In the genomic region with DNA sequence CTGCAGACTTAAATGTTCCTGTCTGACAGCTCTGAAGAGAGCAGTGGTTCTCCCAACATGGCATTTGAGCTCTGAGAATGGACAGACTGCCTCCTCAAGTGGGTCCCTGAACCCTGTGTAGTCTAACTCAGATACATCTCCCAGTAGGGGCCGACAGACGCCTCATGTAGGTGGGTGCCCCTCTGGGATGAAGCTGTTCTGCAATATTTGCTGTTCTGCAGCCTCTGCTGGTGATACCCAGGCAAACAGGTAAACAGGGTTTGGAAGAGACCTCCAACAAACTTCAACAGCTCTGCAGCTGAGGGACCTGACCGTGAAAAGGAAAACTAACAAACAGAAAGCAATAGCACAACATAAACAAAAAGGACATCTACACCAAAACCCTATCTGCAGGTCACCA, we compare ENCODE assay signal across 7 cellular contexts. TPM values are rescaled to one million over a fixed set of nuclear protein-coding genes. Genes with fewer than 3 reads are reported as not detected.
DNase-seq lines count a peak whose midpoint lies in the region; ATAC-seq, FAIRE-seq and TF ChIP-seq lines count a peak whose summit lies in the region.
"Not testable (repeated sequence)": the region's sequence is repeated elsewhere in the genome, so short reads cannot be mapped to it uniquely, and the experiment has no call there.

No MANE protein-coding gene starts in this region.

- not testable (repeated sequence) for H3K9ac ChIP-seq in Karpas-422 (ENCODE audit: low read length); HepG2 (ENCODE audit: insufficient read depth, low read depth, low read length)

- H2AFZ ChIP-seq in Karpas-422 (ENCODE audit: low read length), result peak overlapping the region; percentile 69; the same call in 1 of the 2 replicates
- not testable (repeated sequence) for H2AFZ ChIP-seq in HepG2 (ENCODE audit: low read length)

- H3K27me3 Mint-ChIP-seq in CD4-positive, CD25-positive, alpha-beta regulatory T cell, result peaks cover 49% of the 10 kb centered on the region
- H3K27me3 Mint-ChIP-seq in activated CD8-positive, alpha-beta T cell treated with anti-CD3 and anti-CD28 coated beads, Interleukin-2, amount 10 ng/mL, durations not matched to agents 7 days and 5 days (ENCODE audit: low read depth), result peaks cover 36% of the 10 kb centered on the region
- peaks cover 18% of the 10 kb centered on the region for H3K27me3 Mint-ChIP-seq in activated naive CD8-positive, alpha-beta T cell treated with anti-CD3 and anti-CD28 coated beads, Interleukin-2, amount 50 U/mL, for 24 hours

- not testable (repeated sequence) for BruUV-seq in HepG2 (replicated peaks; lab: Mats Ljungman, UMichigan)

- TF ChIP-seq POLR2A in HepG2 (IDR thresholded peaks at IDR 0.05; ENCODE audit: insufficient read depth in 1 of 2, low read depth in 2 of 2, low read length in 2 of 2), result not testable (repeated sequence)

- H3K4me1 Mint-ChIP-seq in CD4-positive, CD25-positive, alpha-beta regulatory T cell, result not testable (repeated sequence)
- peaks cover 21% of the 10 kb centered on the region for H3K4me1 Mint-ChIP-seq in activated CD8-positive, alpha-beta T cell treated with anti-CD3 and anti-CD28 coated beads, Interleukin-2, amount 10 ng/mL, durations not matched to agents 7 days and 5 days (ENCODE audit: low read depth)
- H3K4me1 Mint-ChIP-seq in activated naive CD8-positive, alpha-beta T cell treated with anti-CD3 and anti-CD28 coated beads, Interleukin-2, amount 50 U/mL, for 24 hours, result peaks cover 18% of the 10 kb centered on the region

- POLR2A ChIA-PET in activated CD8-positive, alpha-beta T cell treated with anti-CD3 and anti-CD28 coated beads, Interleukin-2, amount 10 ng/mL, durations not matched to agents 7 days and 5 days (lab: Charles Lee), result not testable (repeated sequence)
- POLR2A ChIA-PET in HepG2 (lab: Yijun Ruan, JAX), result interaction anchor here (3.4 kb wide), 1 partner anchor 13 kb away, joined by 25 read pairs; the partner anchor contains the start of gene HSD17B4

- CTCF ChIA-PET in activated CD8-positive, alpha-beta T cell treated with anti-CD3 and anti-CD28 coated beads, Interleukin-2, amount 10 ng/mL, durations not matched to agents 7 days and 5 days (lab: Charles Lee), result interaction anchor here (3.6 kb wide), 1 partner anchor 451 kb away, joined by 14 read pairs; the partner anchor contains the start of gene DTWD2
- CTCF ChIA-PET in HepG2 (lab: Yijun Ruan, JAX; ENCODE audit: low intra/inter-chr PET ratio, low total read pairs), result not testable (repeated sequence)

- FAIRE-seq in HepG2 (lab: Jason Lieb, UNC), result not testable (repeated sequence)

- intact Hi-C loops in HepG2 (cut with micrococcal nuclease; ENCODE audit: unreplicated experiment), result loop anchor here (2.0 to 5.0 kb wide), 2 partner anchors 13 to 303 kb away; partner anchors contain the start of gene HSD17B4

- in situ Hi-C loops in HepG2 (cut with HindIII; ENCODE audit: extremely low pct_ligation_motif_present, low pct_unique_long_range_greater_than_20kb), result not testable (repeated sequence)

- not testable (repeated sequence) for H3K9me2 ChIP-seq in Karpas-422 (replicated peaks; ENCODE audit: insufficient read depth, low read length)

- not testable (repeated sequence) for H3K79me2 ChIP-seq in Karpas-422 (ENCODE audit: low read length); HepG2 (ENCODE audit: insufficient read depth, low read length)

- H3K27ac ChIP-seq in CD4-positive, CD25-positive, alpha-beta regulatory T cell (ENCODE audit: insufficient read depth, low read length, poor library complexity, severe bottlenecking); Karpas-422 (ENCODE audit: low read length); HepG2 (ENCODE audit: extremely low read length, insufficient read depth, low read length): not testable (repeated sequence)
- peak overlapping the region in 2 of 21 experiments; percentile 12 to 59 for H3K27ac ChIP-seq in skin epidermis

- H3K9me3 Mint-ChIP-seq in CD4-positive, CD25-positive, alpha-beta regulatory T cell; activated CD8-positive, alpha-beta T cell treated with anti-CD3 and anti-CD28 coated beads, Interleukin-2, amount 10 ng/mL, durations not matched to agents 7 days and 5 days (ENCODE audit: insufficient read depth); activated naive CD8-positive, alpha-beta T cell treated with anti-CD3 and anti-CD28 coated beads, Interleukin-2, amount 50 U/mL, for 24 hours: not testable (repeated sequence)

- not testable (repeated sequence) for TF ChIP-seq RAD21 in HepG2 (CRISPR knock-in tag; IDR thresholded peaks at IDR 0.05)

- H3K36me3 Mint-ChIP-seq in CD4-positive, CD25-positive, alpha-beta regulatory T cell; activated CD8-positive, alpha-beta T cell treated with anti-CD3 and anti-CD28 coated beads, Interleukin-2, amount 10 ng/mL, durations not matched to agents 7 days and 5 days (ENCODE audit: low read depth); activated naive CD8-positive, alpha-beta T cell treated with anti-CD3 and anti-CD28 coated beads, Interleukin-2, amount 50 U/mL, for 24 hours (ENCODE audit: low read depth): not testable (repeated sequence)

- H3K9me3 ChIP-seq in CD4-positive, CD25-positive, alpha-beta regulatory T cell (ENCODE audit: control insufficient read depth in 2 of 2, low read length in 2 of 2); Karpas-422 (ENCODE audit: low read length); HepG2 (ENCODE audit: low read length): not testable (repeated sequence)

- not testable (repeated sequence) for ATAC-seq in CD4-positive, CD25-positive, alpha-beta regulatory T cell (ENCODE audit: low read depth in 2 of 2); activated CD8-positive, alpha-beta T cell treated with anti-CD3 and anti-CD28 coated beads, Interleukin-2, amount 10 ng/mL, durations not matched to agents 7 days and 5 days; activated naive CD8-positive, alpha-beta T cell treated with anti-CD3 and anti-CD28 coated beads, Interleukin-2, amount 50 U/mL, for 24 hours
- peak; percentile 17 for ATAC-seq in GM19463 (IDR thresholded peaks at IDR 0.05; ENCODE audit: unreplicated experiment)
- peak; percentile 66 for ATAC-seq in HepG2

- peak overlapping the region in 2 of 4 donors; percentile 84 to 88 for H3K4me3 Mint-ChIP-seq in CD4-positive, CD25-positive, alpha-beta regulatory T cell
- H3K4me3 Mint-ChIP-seq in activated CD8-positive, alpha-beta T cell treated with anti-CD3 and anti-CD28 coated beads, Interleukin-2, amount 10 ng/mL, durations not matched to agents 7 days and 5 days, result peak overlapping the region; percentile 61
- H3K4me3 Mint-ChIP-seq in activated naive CD8-positive, alpha-beta T cell treated with anti-CD3 and anti-CD28 coated beads, Interleukin-2, amount 50 U/mL, for 24 hours, result peak overlapping the region; percentile 73

- not testable (repeated sequence) for H4K20me1 ChIP-seq in Karpas-422 (ENCODE audit: insufficient read depth, low read depth, low read length); HepG2 (ENCODE audit: insufficient read depth, low read length)

- not testable (repeated sequence) for DNase-seq in CD4-positive, CD25-positive, alpha-beta regulatory T cell; Karpas-422; activated CD8-positive, alpha-beta T cell treated with anti-CD3 and anti-CD28 coated beads, Interleukin-2, amount 10 ng/mL, durations not matched to agents 7 days and 5 days; activated naive CD8-positive, alpha-beta T cell treated with anti-CD3 and anti-CD28 coated beads, Interleukin-2, amount 50 U/mL, for 24 hours; HepG2 (ENCODE audit: low spot score)

- 17% methylated on average over 3 of the region's 3 CpGs for WGBS in HepG2 (ENCODE audit: low lambda C conversion rate)

- not testable (repeated sequence) for H3K27me3 ChIP-seq in CD4-positive, CD25-positive, alpha-beta regulatory T cell (ENCODE audit: control insufficient read depth, insufficient read depth, low read length); Karpas-422 (ENCODE audit: low read length); HepG2 (ENCODE audit: control insufficient read depth in 1 of 2, insufficient read depth in 2 of 2, low read length in 2 of 2)

- not testable (repeated sequence) for H3K27ac Mint-ChIP-seq in CD4-positive, CD25-positive, alpha-beta regulatory T cell; activated CD8-positive, alpha-beta T cell treated with anti-CD3 and anti-CD28 coated beads, Interleukin-2, amount 10 ng/mL, durations not matched to agents 7 days and 5 days; activated naive CD8-positive, alpha-beta T cell treated with anti-CD3 and anti-CD28 coated beads, Interleukin-2, amount 50 U/mL, for 24 hours

- not testable (repeated sequence) for H3K4me1 ChIP-seq in CD4-positive, CD25-positive, alpha-beta regulatory T cell (ENCODE audit: control insufficient read depth, insufficient read depth, low read length, poor library complexity, severe bottlenecking)
- H3K4me1 ChIP-seq in Karpas-422 (ENCODE audit: low read length), result peaks cover 21% of the 10 kb centered on the region
- H3K4me1 ChIP-seq in HepG2 (ENCODE audit: insufficient read depth, low read length), result peaks cover 41% of the 10 kb centered on the region

- H3K36me3 ChIP-seq in CD4-positive, CD25-positive, alpha-beta regulatory T cell (ENCODE audit: control insufficient read depth, insufficient read depth, low read length); Karpas-422 (ENCODE audit: insufficient read depth, low read length); HepG2 (replicated peaks in 1 of 2; ENCODE audit: control insufficient read depth in 1 of 2, insufficient read depth in 2 of 2, low read length in 2 of 2): not testable (repeated sequence)

- peak; percentile 28; the same call in 1 of the 2 replicates for TF ChIP-seq CTCF in HepG2 (CRISPR knock-in tag; IDR thresholded peaks at IDR 0.05)

- not testable (repeated sequence) for TF ChIP-seq EP300 in HepG2 (IDR thresholded peaks at IDR 0.05; ENCODE audit: low read depth in 2 of 2, low read length in 2 of 2); HepG2 (CRISPR knock-in tag; IDR thresholded peaks at IDR 0.05; ENCODE audit: borderline replicate concordance)

- H3K4me2 ChIP-seq in Karpas-422 (ENCODE audit: low read depth, low read length, poor library complexity, severe bottlenecking) (peak overlapping the region; percentile 74), HepG2 (ENCODE audit: low read depth, low read length) (peak overlapping the region; percentile 66)

- H3K4me3 ChIP-seq in CD4-positive, CD25-positive, alpha-beta regulatory T cell (ENCODE audit: low read depth, low read length), result peak overlapping the region; percentile 55
- peak overlapping the region; percentile 64; the same call in 1 of the 2 replicates for H3K4me3 ChIP-seq in Karpas-422 (ENCODE audit: low read length)
- peak overlapping the region in 2 of 3 experiments; percentile 55 to 56; a peak in 4 of 6 replicates for H3K4me3 ChIP-seq in HepG2 (replicated peaks in 1 of 3; ENCODE audit: insufficient read depth in 1 of 3, low read depth in 2 of 3, low read length in 3 of 3)
- H3K4me3 ChIP-seq in skin epidermis, result peak overlapping the region in 4 of 7 experiments; percentile 11 to 31 (median 26)

RNA-seq across cellular contexts. Expression of gene HSD17B4, which starts 12.7 kb away (rescaled TPM):
- 31.5 TPM for total RNA-seq in CD4-positive, CD25-positive, alpha-beta regulatory T cell
- polyA plus RNA-seq in CD4-positive, CD25-positive, alpha-beta regulatory T cell, result 10 to 100 TPM; 31.3 to 73.3 (median 41.0) TPM
- total RNA-seq in Karpas-422 (2014; rRNA removed; shearing (Covaris generic); ENCODE audit: low replicate concordance), result 57.6 and 127 TPM in 2 replicates
- total RNA-seq in activated CD8-positive, alpha-beta T cell treated with anti-CD3 and anti-CD28 coated beads, Interleukin-2, amount 10 ng/mL, durations not matched to agents 7 days and 5 days, result 10 to 100 TPM; 68.9 to 78.9 TPM
- total RNA-seq in HepG2 (2016; rRNA removed; fragmentation: Illumina TruSeq; extraction: Trizol), result 399 and 508 TPM in 2 replicates
- 60.7 and 79.3 TPM in 2 replicates for total RNA-seq in HepG2 (2016; cell fraction: cytosol; rRNA removed; fragmentation: Illumina TruSeq; extraction: Trizol; ENCODE audit: low read depth)
- total RNA-seq in HepG2 (2016; cell fraction: insoluble cytoplasmic fraction; rRNA removed; fragmentation: Illumina TruSeq; extraction: Trizol), result 397 and 512 TPM in 2 replicates
- total RNA-seq in HepG2 (2016; cell fraction: membrane; rRNA removed; fragmentation: Illumina TruSeq; extraction: Trizol), result 102 and 119 TPM in 2 replicates
- 218 and 251 TPM in 2 replicates for total RNA-seq in HepG2 (2016; cell fraction: nucleus; rRNA removed; fragmentation: Illumina TruSeq; extraction: Trizol)
- 163 and 178 TPM in 2 replicates for polyA plus RNA-seq in HepG2 (2011; rRNA removed)
- 98.0 and 194 TPM in 2 replicates for polyA plus RNA-seq in HepG2 (2011; cell fraction: cytosol; rRNA removed)
- polyA plus RNA-seq in HepG2 (2011; cell fraction: nucleus; rRNA removed), result 119 and 175 TPM in 2 replicates
- polyA plus RNA-seq in HepG2 (2012), result 153 and 212 TPM in 2 replicates
- 35.4 and 40.3 TPM in 2 replicates for polyA plus RNA-seq in HepG2 (2016; cell fraction: cytosol; fragmentation: Illumina TruSeq; extraction: Trizol; ENCODE audit: low read depth)
- 332 and 336 TPM in 2 replicates for polyA plus RNA-seq in HepG2 (2016; cell fraction: insoluble cytoplasmic fraction; fragmentation: Illumina TruSeq; extraction: Trizol; ENCODE audit: low read depth)
- polyA plus RNA-seq in HepG2 (2016; cell fraction: membrane; fragmentation: Illumina TruSeq; extraction: Trizol; ENCODE audit: low read depth), result 57.1 and 67.7 TPM in 2 replicates
- polyA plus RNA-seq in HepG2 (2016; cell fraction: nucleus; fragmentation: Illumina TruSeq; extraction: Trizol; ENCODE audit: insufficient read depth, low read depth), result 221 and 269 TPM in 2 replicates
- polyA minus RNA-seq in HepG2 (2011; rRNA and poly(A)+ RNA removed; ENCODE audit: low replicate concordance), result 271 and 288 TPM in 2 replicates
- 117 and 147 TPM in 2 replicates for polyA minus RNA-seq in HepG2 (2011; cell fraction: cytosol; rRNA and poly(A)+ RNA removed)
- polyA minus RNA-seq in HepG2 (2011; cell fraction: nucleus; rRNA and poly(A)+ RNA removed), result 131 and 184 TPM in 2 replicates
